In genomic region chr2:98794214-98794810, GRCh38 we compare ENCODE assay signal across 19 cellular contexts.
A peak's percentile ranks its signal among the peaks of the same experiment; 100 is the strongest.
DNase-seq lines count a peak whose midpoint lies in the region; ATAC-seq and TF ChIP-seq lines count a peak whose summit lies in the region.
"Had no signal": no experiment of that assay in that cellular context is flagged by ENCODE, and none has a peak within 500 bp of the region (broad histone marks: within the 10 kb centered on the region; RNA-seq: fewer than 3 reads in every experiment).

No MANE protein-coding gene starts in this region.

- H3K4me2 ChIP-seq in PC-3 (ENCODE audit: low read length) = peak overlapping the region; percentile 64

- no peak overlapping the region for H3K9ac ChIP-seq in PC-3 (ENCODE audit: low read length)

- intact Hi-C loops in PC-3 (cut with micrococcal nuclease) = loop anchor here (2.0 kb wide), 1 partner anchor 34 kb away; no protein-coding TSS in a partner anchor
- intact Hi-C loops in thyroid gland (cut with DNase I) = no loop called here
- intact Hi-C loops in testis (cut with DNase I; ENCODE audit: low total_unique reads) = no loop called here

- DNase-seq in PC-3 = peak; percentile 36
- DNase-seq in caudate nucleus (lab: John Stamatoyannopoulos, UW) = no peak
- DNase-seq in lung (ENCODE audit: low spot score) = peak; percentile 11
- no peak for DNase-seq in thyroid gland
- DNase-seq in testis = no peak
- DNase-seq in Peyer's patch = no peak
- DNase-seq in SKM-1 treated with dmso at 0.1 percent for 144 hours (lab: John Stamatoyannopoulos, UW; ENCODE audit: unreplicated experiment) = no peak
- no peak for DNase-seq in amygdala (lab: John Stamatoyannopoulos, UW)
- DNase-seq: activated B cell treated with CpG ODN at 0.5 μM for 24 hours; activated CD4-positive, alpha-beta memory T cell treated with anti-CD3 and anti-CD28 coated beads for 36 hours; activated naive CD4-positive, alpha-beta T cell treated with anti-CD3 and anti-CD28 coated beads for 36 hours; colonic mucosa; COR-L47; foreskin keratinocyte; NCI-H1417; NCI-H2107; NCI-H524; SHP77 treated with DMSO at 0.1 percent for 48 hours; stimulated activated CD4-positive, alpha-beta T cell treated with anti-CD3 and anti-CD28 coated beads, Interleukin-12 subunit alpha, Interleukin-12 subunit beta, amount 100 ng/mL, for 4 hours had no signal

- H3K27ac ChIP-seq in PC-3 (ENCODE audit: low read length) (peak overlapping the region; percentile 25; the same call in 1 of the 2 replicates), caudate nucleus (ENCODE audit: low read depth, low read length) (peak overlapping the region; percentile 58), lung (ENCODE audit: low read depth in 1 of 2, low read length in 1 of 2) (peak overlapping the region in 1 of 2 donors; percentile 84), thyroid gland (peak overlapping the region in 2 of 3 donors; percentile 2 to 47), testis (no peak overlapping the region), Peyer's patch (no peak overlapping the region)
- H3K27ac ChIP-seq: colonic mucosa, foreskin keratinocyte had no signal

- H3K79me2 ChIP-seq in PC-3 (ENCODE audit: low read length) = no peaks in the 10 kb centered on the region

- no peaks in the 10 kb centered on the region for H4K20me1 ChIP-seq in PC-3 (ENCODE audit: low read length)

- TF ChIP-seq CTCF in PC-3 (conservative IDR thresholded peaks at IDR 0.05; ENCODE audit: low read depth, low read length) (no peak), lung (IDR thresholded peaks at IDR 0.05; ENCODE audit: control extremely low read depth, extremely low read depth) (no peak), thyroid gland (IDR thresholded peaks at IDR 0.05) (no peak), testis (IDR thresholded peaks at IDR 0.05) (no peak), Peyer's patch (IDR thresholded peaks at IDR 0.05) (no peak)

- BruUV-seq in PC-3 (replicated peaks; lab: Mats Ljungman, UMichigan) = no TSS peak

- CTCF ChIA-PET in PC-3 (lab: Charles Lee) = no interaction called here

- no peaks in the 10 kb centered on the region for H3K36me3 ChIP-seq in PC-3 (ENCODE audit: low read depth, low read length)
- peaks cover 0 to 7% of the 10 kb centered on the region in 2 donors for H3K36me3 ChIP-seq in lung (ENCODE audit: control insufficient read depth in 2 of 2, insufficient read depth in 2 of 2, low read length in 2 of 2)
- H3K36me3 ChIP-seq in thyroid gland = no peaks in the 10 kb centered on the region
- H3K36me3 ChIP-seq in testis (ENCODE audit: low read depth, missing control alignments) = no peaks in the 10 kb centered on the region
- H3K36me3 ChIP-seq in Peyer's patch = peaks cover 0 to 20% (median 0%) of the 10 kb centered on the region in 3 donors
- H3K36me3 ChIP-seq: colonic mucosa had no signal

- POLR2A ChIA-PET in PC-3 (lab: Charles Lee; ENCODE audit: unreplicated experiment) = no interaction called here

- H3K4me1 ChIP-seq in PC-3 (ENCODE audit: insufficient read depth, low read length) (peaks cover 24% of the 10 kb centered on the region), lung (ENCODE audit: control insufficient read depth in 2 of 2, insufficient read depth in 2 of 2, low read length in 2 of 2) (peaks cover 0 to 6% of the 10 kb centered on the region in 2 donors), thyroid gland (peaks cover 3 to 6% of the 10 kb centered on the region in 2 donors), testis (no peaks in the 10 kb centered on the region), Peyer's patch (no peaks in the 10 kb centered on the region)
- H3K4me1 ChIP-seq: colonic mucosa had no signal

- 60 to 68% methylated on average over 7 of the region's 7 CpGs for WGBS in lung, 2 donors
- whole genome bisulfite sequencing in thyroid gland, 2 donors = 69 to 70% methylated on average over 7 of the region's 7 CpGs
- 75 to 88% methylated on average over 7 of the region's 7 CpGs for whole genome bisulfite sequencing in testis, 2 donors

- no peaks in the 10 kb centered on the region for H3F3A ChIP-seq in PC-3 (ENCODE audit: low read length, unreplicated experiment)

- peak overlapping the region; percentile 6; the same call in 1 of the 2 replicates for H2AFZ ChIP-seq in PC-3 (ENCODE audit: low read length)

- no peaks in the 10 kb centered on the region for H3K9me3 ChIP-seq in PC-3 (ENCODE audit: low read length)
- no peaks in the 10 kb centered on the region for H3K9me3 ChIP-seq in lung (ENCODE audit: control insufficient read depth in 2 of 2, insufficient read depth in 1 of 2, low read length in 1 of 2)
- H3K9me3 ChIP-seq in thyroid gland = no peaks in the 10 kb centered on the region
- H3K9me3 ChIP-seq in testis = no peaks in the 10 kb centered on the region
- no peaks in the 10 kb centered on the region for H3K9me3 ChIP-seq in Peyer's patch
- H3K9me3 ChIP-seq: colonic mucosa had no signal

- ATAC-seq in PC-3 = peak; percentile 27; the same call in 1 of the 2 replicates
- no peak for ATAC-seq in lung (ENCODE audit: insufficient read depth, low FRiP score)
- ATAC-seq: foreskin keratinocyte had no signal

- H3K9me2 ChIP-seq in PC-3 (replicated peaks; ENCODE audit: low read length) = no peaks in the 10 kb centered on the region

- TF ChIP-seq POLR2A in thyroid gland (IDR thresholded peaks at IDR 0.05) = no peak
- no peak for TF ChIP-seq POLR2A in testis (IDR thresholded peaks at IDR 0.05)
- no peak for TF ChIP-seq POLR2A in Peyer's patch (IDR thresholded peaks at IDR 0.05)

- H3K27me3 ChIP-seq in PC-3 (ENCODE audit: low read length) (no peaks in the 10 kb centered on the region), lung (ENCODE audit: control insufficient read depth, insufficient read depth) (no peaks in the 10 kb centered on the region), thyroid gland (no peaks in the 10 kb centered on the region), testis (no peaks in the 10 kb centered on the region), Peyer's patch (no peaks in the 10 kb centered on the region)
- H3K27me3 ChIP-seq: colonic mucosa, foreskin keratinocyte had no signal

- no peak overlapping the region for H3K4me3 ChIP-seq in PC-3 (ENCODE audit: low read length)
- no peak overlapping the region for H3K4me3 ChIP-seq in lung
- no peak overlapping the region for H3K4me3 ChIP-seq in thyroid gland (replicated peaks in 1 of 3)
- no peak overlapping the region for H3K4me3 ChIP-seq in testis
- no peak overlapping the region for H3K4me3 ChIP-seq in Peyer's patch
- H3K4me3 ChIP-seq: colonic mucosa had no signal

Comparison
In these comparisons a context has a peak if more than half of its experiments do, and no peak if none do; other contexts are left out.
1. DNase-seq: peak in PC-3 (single experiment) and lung (single experiment); none in caudate nucleus (0 of 61), thyroid gland (0 of 2), testis (single experiment), Peyer's patch (0 of 3), SKM-1 treated with dmso at 0.1 percent for 144 hours (single experiment) and amygdala (0 of 56).
2. H3K27ac ChIP-seq: peak in PC-3 (single experiment), caudate nucleus (single experiment) and thyroid gland (2 of 3); none in testis (0 of 2) and Peyer's patch (0 of 4).